In genomic region chr12:57452181-57452936, GRCh38 we compare ENCODE assay signal across 10 cellular contexts. TPM values are rescaled to one million over a fixed set of nuclear protein-coding genes. Genes with fewer than 3 reads are reported as not detected.
A peak's percentile ranks its signal among the peaks of the same experiment; 100 is the strongest.
DNase-seq lines count a peak whose midpoint lies in the region; ATAC-seq lines count a peak whose summit lies in the region.
"Had no signal": no experiment of that assay in that cellular context is flagged by ENCODE, and none has a peak within 500 bp of the region (broad histone marks: within the 10 kb centered on the region; RNA-seq: fewer than 3 reads in every experiment).

No MANE protein-coding gene starts in this region.

- no peaks in the 10 kb centered on the region for H3K36me3 Mint-ChIP-seq in CD8-positive, alpha-beta memory T cell

- H3K27ac ChIP-seq in CD8-positive, alpha-beta memory T cell (ENCODE audit: low read depth, low read length) = no peak overlapping the region

- H3K9me3 Mint-ChIP-seq in CD8-positive, alpha-beta memory T cell = no peaks in the 10 kb centered on the region
- H3K9me3 Mint-ChIP-seq: T-helper 1 cell treated with Interleukin-12 subunit alpha and Interleukin-12 subunit beta and Interleukin-4 antibody, amounts not matched to agents 30 μg/mL and 1 μg/mL, for 36 hours had no signal

- no peak overlapping the region for H3K4me3 ChIP-seq in CD8-positive, alpha-beta memory T cell (ENCODE audit: low read length)

- H3K27me3 Mint-ChIP-seq in CD8-positive, alpha-beta memory T cell = peaks cover 3% of the 10 kb centered on the region in 2 donors

- H3K27me3 ChIP-seq in CD8-positive, alpha-beta memory T cell (ENCODE audit: insufficient read depth, low read length, poor library complexity, severe bottlenecking) = no peaks in the 10 kb centered on the region

- DNase-seq in GDM1 (lab: John Stamatoyannopoulos, UW) (peak; percentile 31), NCI-H2171 (lab: John Stamatoyannopoulos, UW) (peak; percentile 67), dedifferentiated amniotic fluid mesenchymal stem cell (ENCODE audit: extremely low spot score) (peak; percentile 38), occipital lobe (lab: John Stamatoyannopoulos, UW) (peak; percentile 73), GF-D8 (lab: John Stamatoyannopoulos, UW) (no peak), DMS114 treated with DMSO at 0.1 percent for 48 hours (lab: John Stamatoyannopoulos, UW; ENCODE audit: unreplicated experiment) (no peak)
- no peak for DNase-seq in CD8-positive, alpha-beta memory T cell

- CTCF ChIA-PET in CD8-positive, alpha-beta memory T cell (lab: Charles Lee) = interaction anchor here (0.7 to 2.6 kb wide), 21 partner anchors 9 to 238 kb away, joined by 3 to 15 read pairs (median 4); partner anchors contain the start of genes B4GALNT1, INHBC, MARS1 and STAC3

- no peaks in the 10 kb centered on the region for H3K9me3 ChIP-seq in CD8-positive, alpha-beta memory T cell (ENCODE audit: low read length)

- no peaks in the 10 kb centered on the region for H3K36me3 ChIP-seq in CD8-positive, alpha-beta memory T cell (ENCODE audit: insufficient read depth, low read length)

- no peaks in the 10 kb centered on the region for H3K4me1 ChIP-seq in CD8-positive, alpha-beta memory T cell (ENCODE audit: insufficient read depth, low read length)

- no peak for ATAC-seq in HG02973 (IDR thresholded peaks at IDR 0.05; ENCODE audit: unreplicated experiment)

- POLR2A ChIA-PET in CD8-positive, alpha-beta memory T cell (lab: Charles Lee) = no interaction called here

- no peak overlapping the region for H3K27ac Mint-ChIP-seq in CD8-positive, alpha-beta memory T cell
- H3K27ac Mint-ChIP-seq: T-helper 1 cell treated with Interleukin-12 subunit alpha and Interleukin-12 subunit beta and Interleukin-4 antibody, amounts not matched to agents 30 μg/mL and 1 μg/mL, for 36 hours had no signal

- H3K4me1 Mint-ChIP-seq in CD8-positive, alpha-beta memory T cell = peaks cover 3 to 8% (median 5%) of the 10 kb centered on the region in 3 donors

- no peak overlapping the region for H3K4me3 Mint-ChIP-seq in CD8-positive, alpha-beta memory T cell
- H3K4me3 Mint-ChIP-seq: T-helper 1 cell treated with Interleukin-12 subunit alpha and Interleukin-12 subunit beta and Interleukin-4 antibody, amounts not matched to agents 30 μg/mL and 1 μg/mL, for 36 hours had no signal

RNA-seq across cellular contexts. Expression of gene INHBE, which starts 2.7 kb away (rescaled TPM):
- not detected for total RNA-seq in occipital lobe
- total RNA-seq in CD8-positive, alpha-beta memory T cell = under 1 TPM; 0.38 to 0.61 TPM
- not detected for polyA plus RNA-seq in CD8-positive, alpha-beta memory T cell
- total RNA-seq: frontal cortex had no signal

RNA-seq across cellular contexts. Expression of gene GLI1, which starts 7.2 kb away (rescaled TPM):
- total RNA-seq in occipital lobe = 0.16 TPM
- total RNA-seq in CD8-positive, alpha-beta memory T cell = under 1 TPM; 0.55 to 0.75 TPM
- 0.32 TPM for polyA plus RNA-seq in CD8-positive, alpha-beta memory T cell

RNA-seq across cellular contexts. Expression of gene INHBC, which starts 17.8 kb away (rescaled TPM):
- total RNA-seq in occipital lobe = not detected
- under 1 TPM; 0.11 TPM for total RNA-seq in CD8-positive, alpha-beta memory T cell
- not detected for polyA plus RNA-seq in CD8-positive, alpha-beta memory T cell
- total RNA-seq: frontal cortex had no signal

RNA-seq across cellular contexts. Expression of gene R3HDM2, which starts 21.5 kb away (rescaled TPM):
- 21.7 TPM for total RNA-seq in occipital lobe
- total RNA-seq in CD8-positive, alpha-beta memory T cell = 10 to 100 TPM; 28.2 to 36.8 TPM
- polyA plus RNA-seq in CD8-positive, alpha-beta memory T cell = 15.1 TPM

RNA-seq across cellular contexts. Expression of gene ARHGAP9, which starts 27.3 kb away (rescaled TPM):
- 0.94 TPM for total RNA-seq in occipital lobe
- total RNA-seq in CD8-positive, alpha-beta memory T cell = 100 to 1,000 TPM; 116 to 121 TPM
- polyA plus RNA-seq in CD8-positive, alpha-beta memory T cell = 181 TPM

Comparison
In these comparisons a context has a peak if more than half of its experiments do, and no peak if none do; other contexts are left out.
1. DNase-seq: peak in GDM1 (single experiment), NCI-H2171 (single experiment), dedifferentiated amniotic fluid mesenchymal stem cell (single experiment) and occipital lobe (single experiment); none in GF-D8 (single experiment), CD8-positive, alpha-beta memory T cell (0 of 5) and DMS114 treated with DMSO at 0.1 percent for 48 hours (single experiment).